ENCODE assay signal across 25 cellular contexts in genomic region chr3:147797095-147797494, GRCh38.
DNase-seq lines count a peak whose midpoint lies in the region; ATAC-seq and TF ChIP-seq lines count a peak whose summit lies in the region.
"Had no signal": no experiment of that assay in that cellular context is flagged by ENCODE, and none has a peak within 500 bp of the region (broad histone marks: within the 10 kb centered on the region; RNA-seq: fewer than 3 reads in every experiment).

No MANE protein-coding gene starts in this region.

- H3K4me1 Mint-ChIP-seq in nephron, result peaks cover 42% of the 10 kb centered on the region
- H3K4me1 Mint-ChIP-seq: central memory CD8-positive, alpha-beta T cell had no signal

- TF ChIP-seq CTCF in nephron (IDR thresholded peaks at IDR 0.05; ENCODE audit: unreplicated experiment in 3 of 3) (no peak), GM13977 (IDR thresholded peaks at IDR 0.05; ENCODE audit: extremely low read depth, insufficient read depth, missing control alignments) (no peak)

- no peak overlapping the region for H3K4me3 Mint-ChIP-seq in nephron
- H3K4me3 Mint-ChIP-seq: central memory CD8-positive, alpha-beta T cell; neural crest cell had no signal

- no peaks in the 10 kb centered on the region for H3K27me3 Mint-ChIP-seq in nephron (ENCODE audit: low read depth)
- H3K27me3 Mint-ChIP-seq: central memory CD8-positive, alpha-beta T cell; progenitor cell of endocrine pancreas had no signal

- in situ Hi-C loops in GM13977 (cut with MboI; ENCODE audit: low pct_unique_long_range_greater_than_20kb, low sequenced_read_pairs, unreplicated experiment), result no loop called here

- H3K9me3 Mint-ChIP-seq in nephron, result peaks cover 2% of the 10 kb centered on the region

- H3K27ac Mint-ChIP-seq in nephron, result peak overlapping the region; percentile 37 to 40 (median 38)
- H3K27ac Mint-ChIP-seq: progenitor cell of endocrine pancreas had no signal

- no peak for ATAC-seq in HG03432 (IDR thresholded peaks at IDR 0.05; ENCODE audit: unreplicated experiment)
- no peak for ATAC-seq in GM18907 (IDR thresholded peaks at IDR 0.05; ENCODE audit: unreplicated experiment)
- no peak for ATAC-seq in GM18519 (IDR thresholded peaks at IDR 0.05; ENCODE audit: low FRiP score, unreplicated experiment)
- ATAC-seq: left cardiac atrium, upper lobe of right lung had no signal

- H3K36me3 Mint-ChIP-seq in nephron (ENCODE audit: low read depth), result no peaks in the 10 kb centered on the region

- peak; percentile 20 for DNase-seq in M059J (ENCODE audit: low read depth)
- peak; percentile 30 for DNase-seq in NCI-H2029 treated with DMSO at 0.1 percent for 48 hours (lab: John Stamatoyannopoulos, UW)
- peak; percentile 72 for DNase-seq in SHP77 treated with DMSO at 0.1 percent for 48 hours (lab: John Stamatoyannopoulos, UW)
- DNase-seq in GM13977 (ENCODE audit: low spot score), result no peak
- DNase-seq: activated CD4-positive, alpha-beta T cell treated with anti-CD3 and anti-CD28 coated beads, Interleukin-2, amount 50 U/mL, for 4 hours; activated naive CD4-positive, alpha-beta T cell; AML-193; erythroblast; GDM1; KG1; left cardiac atrium; midbrain; NCI-H345; SIG-M5; stimulated activated CD4-positive, alpha-beta T cell treated with anti-CD3 and anti-CD28 coated beads, Interleukin-2, amount 100 ng/mL, for 48 hours; T-helper 2 cell; upper lobe of right lung; WERI-Rb-1 had no signal
